ENCODE assay signal across 25 cellular contexts in the genomic region with DNA sequence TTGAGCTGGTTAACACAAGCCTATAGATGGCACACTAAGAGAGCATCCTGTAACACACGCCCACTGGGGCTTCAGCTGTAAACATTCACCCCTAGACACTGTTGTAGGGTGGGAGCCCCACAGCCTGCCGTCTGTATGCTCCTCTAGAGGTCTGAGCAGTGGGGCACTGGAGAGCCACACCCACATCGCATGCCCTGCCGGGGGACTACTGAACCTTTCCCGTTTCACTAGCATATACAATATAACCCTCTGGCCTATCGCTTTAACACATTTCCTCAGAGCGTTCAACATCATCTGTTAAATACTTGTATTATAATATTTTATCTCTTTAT.
DNase-seq lines count a peak whose midpoint lies in the region; ATAC-seq and TF ChIP-seq lines count a peak whose summit lies in the region.
"Had no signal": no experiment of that assay in that cellular context is flagged by ENCODE, and none has a peak within 500 bp of the region (broad histone marks: within the 10 kb centered on the region; RNA-seq: fewer than 3 reads in every experiment).

No MANE protein-coding gene starts in this region.

- H3K4me1 ChIP-seq in H9 (ENCODE audit: insufficient read depth, low read length), result no peaks in the 10 kb centered on the region
- H3K4me1 ChIP-seq in lower lobe of right lung, result no peaks in the 10 kb centered on the region
- H3K4me1 ChIP-seq: SJSA1 had no signal

- POLR2A ChIA-PET in activated CD4-positive, alpha-beta memory T cell treated with anti-CD3 and anti-CD28 coated beads for 36 hours (lab: Charles Lee), result no interaction called here

- H2BK120ac ChIP-seq in H9 (ENCODE audit: low read depth, low read length, poor library complexity, severe bottlenecking), result no peak overlapping the region

- H3K27ac Mint-ChIP-seq in H9, result no peak overlapping the region; a peak in 1 of 7 replicates
- no peak overlapping the region for H3K27ac Mint-ChIP-seq in activated CD4-positive, alpha-beta memory T cell treated with anti-CD3 and anti-CD28 coated beads for 36 hours
- H3K27ac Mint-ChIP-seq: B cell; CD8-positive, alpha-beta memory T cell had no signal

- no peak overlapping the region for H3K4me3 Mint-ChIP-seq in H9
- H3K4me3 Mint-ChIP-seq in activated CD4-positive, alpha-beta memory T cell treated with anti-CD3 and anti-CD28 coated beads for 36 hours, result no peak overlapping the region
- H3K4me3 Mint-ChIP-seq: B cell; CD8-positive, alpha-beta memory T cell had no signal

- no peaks in the 10 kb centered on the region for H3K36me3 Mint-ChIP-seq in H9 (ENCODE audit: insufficient read depth in 1 of 3, low read depth in 3 of 3)
- no peaks in the 10 kb centered on the region for H3K36me3 Mint-ChIP-seq in activated CD4-positive, alpha-beta memory T cell treated with anti-CD3 and anti-CD28 coated beads for 36 hours
- H3K36me3 Mint-ChIP-seq: CD8-positive, alpha-beta memory T cell had no signal

- H3K18ac ChIP-seq in H9 (ENCODE audit: insufficient read length, low read depth, low read length), result no peak overlapping the region

- no peak overlapping the region for H2AFZ ChIP-seq in H9 (ENCODE audit: low read length)

- no peak overlapping the region for H4K5ac ChIP-seq in H9 (ENCODE audit: insufficient read length, low read depth, low read length)

- no peak overlapping the region for H2BK12ac ChIP-seq in H9 (ENCODE audit: insufficient read length, low read depth, low read length)

- no peak overlapping the region for H3T11ph ChIP-seq in H9 (ENCODE audit: low read length)

- H3K23ac ChIP-seq in H9 (ENCODE audit: insufficient read length, low read depth, low read length), result no peak overlapping the region

- H3K23me2 ChIP-seq in H9 (ENCODE audit: insufficient read length, low read depth, low read length, poor library complexity, severe bottlenecking), result no peaks in the 10 kb centered on the region

- no peak overlapping the region for H2BK5ac ChIP-seq in H9 (ENCODE audit: insufficient read length, low read length)

- H3K79me1 ChIP-seq in H9 (ENCODE audit: insufficient read depth, low read depth, low read length, poor library complexity, severe bottlenecking), result no peaks in the 10 kb centered on the region

- ATAC-seq in lower lobe of right lung, result no peak
- no peak for ATAC-seq in GM21367 (IDR thresholded peaks at IDR 0.05; ENCODE audit: unreplicated experiment)

- H3K27ac ChIP-seq in H9 (ENCODE audit: insufficient read length, low read depth, low read length) (no peak overlapping the region), cingulate gyrus (ENCODE audit: low read depth, low read length) (peak overlapping the region; percentile 62), lower lobe of right lung (no peak overlapping the region)
- H3K27ac ChIP-seq: C4-2B, KMS-11, SJSA1 had no signal

- no peaks in the 10 kb centered on the region for H3K27me3 Mint-ChIP-seq in H9 (ENCODE audit: low read depth)
- peaks cover 2% of the 10 kb centered on the region for H3K27me3 Mint-ChIP-seq in activated CD4-positive, alpha-beta memory T cell treated with anti-CD3 and anti-CD28 coated beads for 36 hours
- H3K27me3 Mint-ChIP-seq: B cell had no signal

- no peak overlapping the region for H3K4me3 ChIP-seq in lower lobe of right lung
- H3K4me3 ChIP-seq in foreskin fibroblast (ENCODE audit: low read depth in 1 of 2, low read length in 2 of 2), result no peak overlapping the region
- H3K4me3 ChIP-seq: SJSA1 had no signal

- no peak overlapping the region for H2BK20ac ChIP-seq in H9 (ENCODE audit: low read depth, low read length, poor library complexity, severe bottlenecking)

- WGBS in H9 (ENCODE audit: extremely low coverage, insufficient read length, low lambda C conversion rate), result no CpG with 5 or more reads among the region's 7 CpGs

- intact Hi-C loops in lower lobe of right lung (cut with DNase I), result no loop called here
- intact Hi-C loops in activated CD4-positive, alpha-beta memory T cell treated with anti-CD3 and anti-CD28 coated beads for 36 hours (cut with micrococcal nuclease), result no loop called here

- CTCF ChIA-PET in activated CD4-positive, alpha-beta memory T cell treated with anti-CD3 and anti-CD28 coated beads for 36 hours (lab: Charles Lee), result no interaction called here

- H3K56ac ChIP-seq in H9 (ENCODE audit: insufficient read length, low read depth, low read length), result no peak overlapping the region

- H3K36me3 ChIP-seq in lower lobe of right lung, result no peaks in the 10 kb centered on the region
- H3K36me3 ChIP-seq: SJSA1 had no signal

- no peak overlapping the region for H4K91ac ChIP-seq in H9 (ENCODE audit: insufficient read length, low read depth, low read length)

- H2BK15ac ChIP-seq in H9 (ENCODE audit: low read depth, low read length), result no peak overlapping the region

- no peak overlapping the region for H3K4me2 ChIP-seq in H9 (ENCODE audit: insufficient read depth, insufficient read length, low read length)
- H3K4me2 ChIP-seq: KMS-11 had no signal

- H2AK5ac ChIP-seq in H9 (ENCODE audit: insufficient read length, low read length), result no peak overlapping the region

- no peaks in the 10 kb centered on the region for H3K79me2 ChIP-seq in H9 (ENCODE audit: insufficient read depth, low read length)

- no peak overlapping the region for H4K8ac ChIP-seq in H9 (replicated peaks; ENCODE audit: insufficient read length, low read depth, low read length)

- peaks cover 4 to 5% of the 10 kb centered on the region in 2 experiments for H3K4me1 Mint-ChIP-seq in H9
- H3K4me1 Mint-ChIP-seq in activated CD4-positive, alpha-beta memory T cell treated with anti-CD3 and anti-CD28 coated beads for 36 hours (ENCODE audit: low read depth), result no peaks in the 10 kb centered on the region
- H3K4me1 Mint-ChIP-seq: B cell; CD8-positive, alpha-beta memory T cell had no signal

- H3K9me3 ChIP-seq in H9 (ENCODE audit: control insufficient read depth, low read depth, low read length) (no peaks in the 10 kb centered on the region), lower lobe of right lung (no peaks in the 10 kb centered on the region)
- H3K9me3 ChIP-seq: SJSA1 had no signal

- DNase-seq in H9, result peak; percentile 31
- DNase-seq in lower lobe of right lung, result peak; percentile 25
- DNase-seq in stimulated activated CD4-positive, alpha-beta T cell treated with anti-CD3 and anti-CD28 coated beads, Interleukin-12 subunit alpha, Interleukin-12 subunit beta, amount 100 ng/mL, for 4 hours, result no peak
- DNase-seq in foreskin fibroblast, result no peak
- DNase-seq in activated CD4-positive, alpha-beta memory T cell treated with anti-CD3 and anti-CD28 coated beads for 36 hours, result no peak
- DNase-seq: CD8-positive, alpha-beta memory T cell; DMS 273 treated with DMSO at 0.1 percent for 48 hours; DMS79 treated with DMSO at 0.1 percent for 48 hours; IMR-90; NCI-H1048; NCI-H1417; NCI-H187; NCI-H2081 treated with DMSO at 0.1 percent for 48 hours; NCI-H2171; NCI-H226; NCI-H510A; NCI-H69; Right ventricle myocardium superior; RPMI8226 had no signal

- no peak overlapping the region for H3K9ac ChIP-seq in H9 (ENCODE audit: extremely low read depth, insufficient read length, low read length)
- H3K9ac ChIP-seq: KMS-11 had no signal

- no peaks in the 10 kb centered on the region for H4K20me1 ChIP-seq in H9 (ENCODE audit: control insufficient read depth, insufficient read depth, insufficient read length)

- H3K14ac ChIP-seq in H9 (ENCODE audit: insufficient read depth, low read length), result no peak overlapping the region

- TF ChIP-seq CTCF in H9 (conservative IDR thresholded peaks at IDR 0.05) (0 out of 3 replicates have a peak, but pooled peaks have one; percentile 18), lower lobe of right lung (IDR thresholded peaks at IDR 0.05) (no peak), foreskin fibroblast (IDR thresholded peaks at IDR 0.05; ENCODE audit: low read depth, low read length) (no peak)

- no peaks in the 10 kb centered on the region for H3K27me3 ChIP-seq in H9 (ENCODE audit: insufficient read depth, low read length)
- H3K27me3 ChIP-seq in lower lobe of right lung (ENCODE audit: low read depth), result no peaks in the 10 kb centered on the region
- H3K27me3 ChIP-seq: SJSA1 had no signal

- H3K9me3 Mint-ChIP-seq in H9, result no peaks in the 10 kb centered on the region
- no peaks in the 10 kb centered on the region for H3K9me3 Mint-ChIP-seq in activated CD4-positive, alpha-beta memory T cell treated with anti-CD3 and anti-CD28 coated beads for 36 hours

- no peak overlapping the region for H3K4ac ChIP-seq in H9 (ENCODE audit: low read depth, low read length)

Comparison
In these comparisons a context has a peak if more than half of its experiments do, and no peak if none do; other contexts are left out.
1. DNase-seq: peak in H9 (single experiment) and lower lobe of right lung (single experiment); none in stimulated activated CD4-positive, alpha-beta T cell treated with anti-CD3 and anti-CD28 coated beads, Interleukin-12 subunit alpha, Interleukin-12 subunit beta, amount 100 ng/mL, for 4 hours (single experiment), foreskin fibroblast (0 of 2) and activated CD4-positive, alpha-beta memory T cell treated with anti-CD3 and anti-CD28 coated beads for 36 hours (single experiment).